Comparison of ENCODE assay signal across 13 cellular contexts in genomic region chr1:82485591-82486369, GRCh38.
A peak's percentile ranks its signal among the peaks of the same experiment; 100 is the strongest.
DNase-seq lines count a peak whose midpoint lies in the region; ATAC-seq and TF ChIP-seq lines count a peak whose summit lies in the region.
"Had no signal": no experiment of that assay in that cellular context is flagged by ENCODE, and none has a peak within 500 bp of the region (broad histone marks: within the 10 kb centered on the region; RNA-seq: fewer than 3 reads in every experiment).

No MANE protein-coding gene starts in this region.

- ATAC-seq in GM19023 (IDR thresholded peaks at IDR 0.05; ENCODE audit: unreplicated experiment): no peak
- ATAC-seq in GM19351 (IDR thresholded peaks at IDR 0.05; ENCODE audit: unreplicated experiment): no peak
- ATAC-seq: A549 had no signal

- TF ChIP-seq CTCF in thyroid gland (IDR thresholded peaks at IDR 0.05): no peak
- TF ChIP-seq CTCF in GM10266 (IDR thresholded peaks at IDR 0.05; ENCODE audit: control insufficient read depth, insufficient read depth, low read depth, missing control alignments): no peak

- DNase-seq in NCI-H1417 (lab: John Stamatoyannopoulos, UW): peak in 2 of 3 experiments; percentile 27 to 44
- DNase-seq in NCI-H1417 treated with DMSO at 0.1 percent for 48 hours (lab: John Stamatoyannopoulos, UW): no peak
- DNase-seq in brain pericyte (ENCODE audit: low read depth, low spot score): peak; percentile 81
- peak; percentile 37 for DNase-seq in iPS-NIHi7 (ENCODE audit: extremely low spot score)
- DNase-seq in thyroid gland: peak; percentile 52 to 68
- no peak for DNase-seq in GM10266 (ENCODE audit: extremely low spot score)
- DNase-seq: activated effector memory CD4-positive, alpha-beta T cell treated with anti-CD3 and anti-CD28 coated beads, Interleukin-2, amount 50 U/mL, for 16 hours; MM.1S; stimulated activated CD4-positive, alpha-beta T cell treated with anti-CD3 and anti-CD28 coated beads, Interleukin-12 subunit alpha, Interleukin-12 subunit beta, amount 100 ng/mL, for 4 hours had no signal

- 65 to 67% methylated on average over 4 of the region's 4 CpGs for WGBS in thyroid gland, 2 donors

- H3K9me3 ChIP-seq in thyroid gland: no peaks in the 10 kb centered on the region
- H3K9me3 ChIP-seq: A549, uterus had no signal

- H3K4me1 ChIP-seq in thyroid gland: no peaks in the 10 kb centered on the region
- H3K4me1 ChIP-seq: A549, uterus had no signal

- no peaks in the 10 kb centered on the region for H3K27me3 ChIP-seq in thyroid gland
- H3K27me3 ChIP-seq: uterus had no signal

- H3K36me3 ChIP-seq in thyroid gland: no peaks in the 10 kb centered on the region
- H3K36me3 ChIP-seq: uterus had no signal

- no peak overlapping the region for H3K27ac ChIP-seq in thyroid gland
- H3K27ac ChIP-seq: A549 had no signal

- TF ChIP-seq POLR2A in thyroid gland (IDR thresholded peaks at IDR 0.05): no peak

- H3K4me3 ChIP-seq in thyroid gland (replicated peaks in 1 of 3): no peak overlapping the region
- H3K4me3 ChIP-seq: A549, uterus had no signal

- intact Hi-C loops in thyroid gland (cut with DNase I): no loop called here

Comparison
In these comparisons a context has a peak if more than half of its experiments do, and no peak if none do; other contexts are left out.
1. DNase-seq: peak in NCI-H1417 (2 of 3), brain pericyte (single experiment), iPS-NIHi7 (single experiment) and thyroid gland (2 of 2); none in NCI-H1417 treated with DMSO at 0.1 percent for 48 hours (single experiment) and GM10266 (single experiment).